Comparison of ENCODE assay signal across 11 cellular contexts in the genomic region with DNA sequence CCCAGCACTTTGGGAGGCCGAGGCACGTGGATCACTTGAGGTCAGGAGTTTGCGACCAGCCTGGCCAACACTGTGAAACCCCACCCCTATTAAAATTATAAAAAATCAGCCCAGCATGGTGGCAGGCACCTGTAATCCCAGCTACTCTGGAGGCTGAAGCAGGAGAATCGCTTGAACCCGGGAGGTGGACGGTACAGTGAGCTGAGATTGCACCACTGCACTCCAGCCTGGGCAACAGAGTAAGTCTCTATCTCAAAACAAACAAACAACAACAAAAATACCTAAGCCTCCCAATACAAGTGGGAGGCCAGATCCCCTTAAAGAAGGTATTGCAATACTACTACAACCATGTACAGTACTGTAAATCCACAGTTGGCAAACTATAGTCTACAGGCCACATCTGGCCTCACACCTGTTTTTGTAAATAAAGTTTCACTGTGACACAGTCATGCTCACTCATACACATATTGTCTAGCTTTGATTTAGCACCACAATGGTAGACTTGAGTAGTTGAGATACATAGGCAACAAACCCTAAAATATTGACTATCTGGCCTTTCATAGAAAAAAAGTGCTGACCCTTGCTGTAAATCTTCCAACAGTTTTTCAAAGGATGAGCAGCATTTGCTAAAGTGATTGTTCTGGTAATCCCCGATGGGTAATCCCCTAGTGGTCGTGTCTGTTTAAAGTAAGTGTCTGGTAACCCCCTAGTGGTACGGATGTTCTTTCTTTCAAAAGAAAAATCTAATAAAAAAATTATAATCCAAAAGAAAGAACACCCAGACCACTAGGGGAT.
A peak's percentile ranks its signal among the peaks of the same experiment; 100 is the strongest.
DNase-seq lines count a peak whose midpoint lies in the region; ATAC-seq, FAIRE-seq and TF ChIP-seq lines count a peak whose summit lies in the region.
"Had no signal": no experiment of that assay in that cellular context is flagged by ENCODE, and none has a peak within 500 bp of the region (broad histone marks: within the 10 kb centered on the region; RNA-seq: fewer than 3 reads in every experiment).

No MANE protein-coding gene starts in this region.

- H3K14ac ChIP-seq in trophoblast cell (ENCODE audit: low read length) = no peak overlapping the region

- H2BK5ac ChIP-seq in trophoblast cell (ENCODE audit: low read depth, low read length, poor library complexity) = no peak overlapping the region

- H3K4me3 ChIP-seq in HepG2 (replicated peaks in 1 of 3; ENCODE audit: insufficient read depth in 1 of 3, low read depth in 2 of 3, low read length in 3 of 3) (no peak overlapping the region), right lobe of liver (no peak overlapping the region), Loucy (ENCODE audit: low read length, poor library complexity, severe bottlenecking) (no peak overlapping the region), hepatocyte (no peak overlapping the region), esophagus squamous epithelium (no peak overlapping the region), osteoblast (ENCODE audit: insufficient read depth, low read length) (no peak overlapping the region), trophoblast cell (ENCODE audit: low read depth, low read length) (no peak overlapping the region)

- H3K27me3 ChIP-seq in HepG2 (ENCODE audit: control insufficient read depth in 1 of 2, insufficient read depth in 2 of 2, low read length in 2 of 2) (no peaks in the 10 kb centered on the region), right lobe of liver (no peaks in the 10 kb centered on the region), Loucy (ENCODE audit: insufficient read depth, low read length, poor library complexity, severe bottlenecking) (no peaks in the 10 kb centered on the region), hepatocyte (no peaks in the 10 kb centered on the region), esophagus squamous epithelium (no peaks in the 10 kb centered on the region), osteoblast (ENCODE audit: insufficient read depth, low read length) (no peaks in the 10 kb centered on the region), trophoblast cell (ENCODE audit: insufficient read depth, low read length) (no peaks in the 10 kb centered on the region)

- intact Hi-C loops in HepG2 (cut with micrococcal nuclease; ENCODE audit: unreplicated experiment) = no loop called here
- intact Hi-C loops in right lobe of liver (cut with DNase I) = no loop called here
- intact Hi-C loops in esophagus squamous epithelium (cut with DNase I) = no loop called here

- WGBS in HepG2 (ENCODE audit: low lambda C conversion rate) = over 99% methylated on average over 9 of the region's 9 CpGs
- WGBS in right lobe of liver (ENCODE audit: insufficient coverage, low coverage, low lambda C conversion rate, missing lambda C conversion rate) = 91% methylated on average over 6 of the region's 9 CpGs
- 73% methylated on average over 9 of the region's 9 CpGs for WGBS in hepatocyte (ENCODE audit: low lambda C conversion rate, missing lambda C conversion rate)
- WGBS in esophagus squamous epithelium, 2 donors = 87% methylated on average over 7 to 9 of the region's 9 CpGs
- WGBS in trophoblast cell (ENCODE audit: extremely low coverage, insufficient coverage, insufficient read length) = no CpG with 5 or more reads among the region's 9 CpGs

- POLR2A ChIA-PET in HepG2 (lab: Yijun Ruan, JAX) = no interaction called here

- no peaks in the 10 kb centered on the region for H3K9me2 ChIP-seq in Loucy (replicated peaks; ENCODE audit: low read depth, low read length)
- H3K9me2 ChIP-seq in hepatocyte (replicated peaks; ENCODE audit: insufficient read depth) = no peaks in the 10 kb centered on the region

- H3K9ac ChIP-seq in HepG2 (ENCODE audit: insufficient read depth, low read depth, low read length) = no peak overlapping the region
- no peak overlapping the region for H3K9ac ChIP-seq in Loucy (ENCODE audit: low read depth, low read length, poor library complexity, severe bottlenecking)
- no peak overlapping the region for H3K9ac ChIP-seq in trophoblast cell (ENCODE audit: low read length)

- no peak overlapping the region for H3K18ac ChIP-seq in trophoblast cell (ENCODE audit: low read length)

- no peak for FAIRE-seq in HepG2 (lab: Jason Lieb, UNC)
- FAIRE-seq: colon had no signal

- H3K27ac ChIP-seq in HepG2 (ENCODE audit: extremely low read length, insufficient read depth, low read length) (no peak overlapping the region), right lobe of liver (no peak overlapping the region), hepatocyte (no peak overlapping the region), esophagus squamous epithelium (no peak overlapping the region), osteoblast (ENCODE audit: low read depth, low read length) (no peak overlapping the region), trophoblast cell (ENCODE audit: low read depth, low read length) (no peak overlapping the region)
- H3K27ac ChIP-seq: HL-60 had no signal

- H2BK120ac ChIP-seq in trophoblast cell (ENCODE audit: insufficient read depth, low read length, poor library complexity) = no peak overlapping the region

- H2AFZ ChIP-seq in HepG2 (ENCODE audit: low read length) (no peak overlapping the region), Loucy (ENCODE audit: low read length) (no peak overlapping the region), hepatocyte (no peak overlapping the region), osteoblast (ENCODE audit: low read length) (no peak overlapping the region), trophoblast cell (ENCODE audit: insufficient read depth, low read length, poor library complexity) (no peak overlapping the region)

- DNase-seq in HepG2 (ENCODE audit: low spot score) (no peak), right lobe of liver (no peak), hepatocyte (ENCODE audit: low spot score) (no peak), esophagus squamous epithelium (lab: John Stamatoyannopoulos, UW) (no peak), osteoblast (ENCODE audit: insufficient read length, low spot score, missing footprints) (no peak), trophoblast cell (no peak)
- DNase-seq: activated CD8-positive, alpha-beta memory T cell treated with anti-CD3 and anti-CD28 coated beads for 24 hours had no signal

- TF ChIP-seq EP300 in HepG2 (IDR thresholded peaks at IDR 0.05; ENCODE audit: low read depth in 2 of 2, low read length in 2 of 2) (no peak), HepG2 (CRISPR knock-in tag; IDR thresholded peaks at IDR 0.05; ENCODE audit: borderline replicate concordance) (no peak)

- H4K20me1 ChIP-seq in HepG2 (ENCODE audit: insufficient read depth, low read length) (no peaks in the 10 kb centered on the region), Loucy (ENCODE audit: insufficient read depth, low read length, poor library complexity, severe bottlenecking) (no peaks in the 10 kb centered on the region), hepatocyte (ENCODE audit: insufficient read depth, poor library complexity, severe bottlenecking) (no peaks in the 10 kb centered on the region), osteoblast (ENCODE audit: insufficient read depth, low read length) (no peaks in the 10 kb centered on the region)

- BruUV-seq in HepG2 (replicated peaks; lab: Mats Ljungman, UMichigan) = no TSS peak

- H3K79me2 ChIP-seq in HepG2 (ENCODE audit: insufficient read depth, low read length) = no peaks in the 10 kb centered on the region
- no peaks in the 10 kb centered on the region for H3K79me2 ChIP-seq in Loucy (ENCODE audit: insufficient read depth, low read length)
- H3K79me2 ChIP-seq in hepatocyte = no peaks in the 10 kb centered on the region
- no peaks in the 10 kb centered on the region for H3K79me2 ChIP-seq in osteoblast (ENCODE audit: insufficient read depth, low read length)
- H3K79me2 ChIP-seq in trophoblast cell (ENCODE audit: control insufficient read depth, insufficient read depth, low read length, poor library complexity) = no peaks in the 10 kb centered on the region

- H3K79me1 ChIP-seq in trophoblast cell (ENCODE audit: low read length) = no peaks in the 10 kb centered on the region

- H3K4me1 ChIP-seq in HepG2 (ENCODE audit: insufficient read depth, low read length) (no peaks in the 10 kb centered on the region), right lobe of liver (no peaks in the 10 kb centered on the region), Loucy (ENCODE audit: insufficient read depth, low read length, poor library complexity, severe bottlenecking) (peaks cover 2% of the 10 kb centered on the region), hepatocyte (ENCODE audit: insufficient read depth) (no peaks in the 10 kb centered on the region), esophagus squamous epithelium (no peaks in the 10 kb centered on the region), osteoblast (ENCODE audit: insufficient read depth, low read length) (peaks cover 5% of the 10 kb centered on the region), trophoblast cell (ENCODE audit: control insufficient read depth in 1 of 2, insufficient read depth in 2 of 2, low read length in 2 of 2) (no peaks in the 10 kb centered on the region)

- H3K9me3 ChIP-seq in HepG2 (ENCODE audit: low read length) (no peaks in the 10 kb centered on the region), right lobe of liver (no peaks in the 10 kb centered on the region), Loucy (ENCODE audit: insufficient read depth, low read depth, low read length) (no peaks in the 10 kb centered on the region), hepatocyte (ENCODE audit: low read depth) (no peaks in the 10 kb centered on the region), esophagus squamous epithelium (no peaks in the 10 kb centered on the region), osteoblast (ENCODE audit: low read depth, low read length) (no peaks in the 10 kb centered on the region), trophoblast cell (ENCODE audit: insufficient read depth, low read depth, low read length) (no peaks in the 10 kb centered on the region)

- no peak overlapping the region for H4K8ac ChIP-seq in trophoblast cell (ENCODE audit: low read depth, low read length)

- H3K4ac ChIP-seq in trophoblast cell (ENCODE audit: low read depth, low read length) = no peak overlapping the region

- no peaks in the 10 kb centered on the region for H3F3A ChIP-seq in Loucy (ENCODE audit: low read depth)

- ATAC-seq in HepG2 = no peak
- no peak for ATAC-seq in right lobe of liver
- peak; percentile 75 for ATAC-seq in HG02610 (IDR thresholded peaks at IDR 0.05; ENCODE audit: unreplicated experiment)

- H3K36me3 ChIP-seq in HepG2 (replicated peaks in 1 of 2; ENCODE audit: control insufficient read depth in 1 of 2, insufficient read depth in 2 of 2, low read length in 2 of 2) (no peaks in the 10 kb centered on the region; a peak in 1 of 5 replicates), right lobe of liver (no peaks in the 10 kb centered on the region), Loucy (ENCODE audit: insufficient read depth, low read length) (peaks cover 4% of the 10 kb centered on the region; the same call in 1 of the 2 replicates), hepatocyte (replicated peaks; ENCODE audit: insufficient read depth, low read depth) (no peaks in the 10 kb centered on the region), esophagus squamous epithelium (no peaks in the 10 kb centered on the region), osteoblast (ENCODE audit: insufficient read depth, low read length) (no peaks in the 10 kb centered on the region), trophoblast cell (ENCODE audit: control insufficient read depth in 1 of 2, insufficient read depth in 2 of 2, low read length in 2 of 2) (no peaks in the 10 kb centered on the region)

- no peak overlapping the region for H2AK5ac ChIP-seq in trophoblast cell (ENCODE audit: low read length)

- H2BK12ac ChIP-seq in trophoblast cell (ENCODE audit: low read length) = no peak overlapping the region

- TF ChIP-seq CTCF in HepG2 (CRISPR knock-in tag; IDR thresholded peaks at IDR 0.05) (no peak), right lobe of liver (IDR thresholded peaks at IDR 0.05) (no peak), Loucy (conservative IDR thresholded peaks at IDR 0.05; ENCODE audit: low read length) (peak; percentile 46), hepatocyte (IDR thresholded peaks at IDR 0.05; ENCODE audit: poor library complexity) (no peak), esophagus squamous epithelium (IDR thresholded peaks at IDR 0.05) (no peak), osteoblast (IDR thresholded peaks at IDR 0.05; ENCODE audit: extremely low read depth, low read depth, low read length) (no peak)

- H3K23ac ChIP-seq in trophoblast cell (ENCODE audit: low read length) = no peak overlapping the region

- in situ Hi-C loops in HepG2 (cut with HindIII; ENCODE audit: extremely low pct_ligation_motif_present, low pct_unique_long_range_greater_than_20kb) = no loop called here

- H4K91ac ChIP-seq in trophoblast cell (ENCODE audit: low read depth, low read length) = no peak overlapping the region

- TF ChIP-seq POLR2A in HepG2 (IDR thresholded peaks at IDR 0.05; ENCODE audit: insufficient read depth in 1 of 2, low read depth in 2 of 2, low read length in 2 of 2) = no peak
- TF ChIP-seq POLR2A in right lobe of liver (IDR thresholded peaks at IDR 0.05) = no peak
- no peak for TF ChIP-seq POLR2A in esophagus squamous epithelium (IDR thresholded peaks at IDR 0.05)

- H4K12ac ChIP-seq in trophoblast cell (ENCODE audit: low read depth, low read length) = no peak overlapping the region

- CTCF ChIA-PET in HepG2 (lab: Yijun Ruan, JAX; ENCODE audit: low intra/inter-chr PET ratio, low total read pairs) = no interaction called here

- no peak for TF ChIP-seq RAD21 in HepG2 (CRISPR knock-in tag; IDR thresholded peaks at IDR 0.05)

- H3K4me2 ChIP-seq in HepG2 (ENCODE audit: low read depth, low read length) (no peak overlapping the region), Loucy (ENCODE audit: low read depth, low read length, poor library complexity, severe bottlenecking) (no peak overlapping the region), hepatocyte (no peak overlapping the region), osteoblast (ENCODE audit: insufficient read depth, low read length) (no peak overlapping the region), trophoblast cell (ENCODE audit: low read length) (no peak overlapping the region)
